2 cellular contexts compared by ENCODE assay signal in the genomic region with DNA sequence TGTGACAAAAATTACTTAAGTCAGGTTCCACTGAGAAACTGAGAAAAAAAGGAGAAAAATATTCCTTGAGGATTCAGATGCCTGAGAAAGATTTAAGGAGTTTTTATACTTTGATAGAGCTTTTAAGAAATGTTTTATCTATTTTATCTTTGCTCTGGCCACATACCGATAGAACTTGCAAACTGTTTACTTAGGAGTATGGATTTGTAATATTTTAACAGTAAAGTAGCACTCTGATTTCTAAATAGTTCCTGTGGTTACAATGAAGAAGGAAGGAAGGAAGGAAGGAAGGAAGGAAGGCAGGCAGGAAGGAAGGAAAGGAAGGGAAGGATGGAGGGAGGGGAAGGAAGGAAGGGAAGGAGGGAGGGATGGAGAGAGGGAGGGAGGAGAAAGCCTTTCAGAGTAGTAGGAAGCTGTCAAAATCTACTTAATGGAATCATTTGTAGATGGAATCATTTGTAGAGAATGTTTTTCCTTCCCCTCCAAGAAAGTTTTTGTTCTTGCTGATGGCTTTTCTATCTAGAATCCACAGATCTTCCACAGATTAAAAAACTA.
TF ChIP-seq lines count a peak whose summit lies in the region.

No MANE protein-coding gene starts in this region.

TF ChIP-seq in HepG2, 621 proteins besides CTCF, POLR2A, EP300 and RAD21:
- no peak for TF ChIP-seq ZNF317 (CRISPR knock-in tag; IDR thresholded peaks at IDR 0.05)
- TF ChIP-seq HNRNPK (IDR thresholded peaks at IDR 0.05; ENCODE audit: low read depth, low read length, poor library complexity, severe bottlenecking), result peak; percentile 71

TF ChIP-seq in IMR-90, 13 proteins besides CTCF, POLR2A, EP300 and RAD21:
- TF ChIP-seq MXI1 (IDR thresholded peaks at IDR 0.05; ENCODE audit: borderline replicate concordance, low read depth, low read length) (no peak), RCOR1 (IDR thresholded peaks at IDR 0.05; ENCODE audit: insufficient replicate concordance, low read length) (no peak), ELK1 (IDR thresholded peaks at IDR 0.05; ENCODE audit: borderline replicate concordance, low read depth, low read length) (no peak), RFX5 (IDR thresholded peaks at IDR 0.05; ENCODE audit: low read depth, low read length) (no peak), FOS (IDR thresholded peaks at IDR 0.05; ENCODE audit: low read depth, low read length) (no peak), SMC3 (IDR thresholded peaks at IDR 0.05; ENCODE audit: low read depth, low read length) (no peak), MAFK (IDR thresholded peaks at IDR 0.05; ENCODE audit: low read depth, low read length) (no peak), CHD1 (IDR thresholded peaks at IDR 0.05; ENCODE audit: low read depth, low read length) (no peak), BHLHE40 (IDR thresholded peaks at IDR 0.05; ENCODE audit: low read depth, low read length) (no peak), NFE2L2 (IDR thresholded peaks at IDR 0.05; ENCODE audit: low read depth, low read length) (no peak), CEBPB (IDR thresholded peaks at IDR 0.05; ENCODE audit: low read depth, low read length) (no peak), MAZ (IDR thresholded peaks at IDR 0.05; ENCODE audit: borderline replicate concordance, low read depth, low read length) (no peak), USF2 (IDR thresholded peaks at IDR 0.05; ENCODE audit: low read depth, low read length) (no peak)
